ENCODE assay signal across 8 cellular contexts in genomic region chr3:127074900-127075360, GRCh38.
DNase-seq lines count a peak whose midpoint lies in the region; ATAC-seq and TF ChIP-seq lines count a peak whose summit lies in the region.

No MANE protein-coding gene starts in this region.

- peak overlapping the region; percentile 18 for H2AFZ ChIP-seq in smooth muscle cell (ENCODE audit: low read depth)

- no peak overlapping the region for H3K4me3 ChIP-seq in BLaER1
- no peak overlapping the region for H3K4me3 ChIP-seq in smooth muscle cell

- H3K9me3 ChIP-seq in BLaER1 (0 out of 2 replicates have a peak, but pooled peaks cover 4% of the 10 kb centered on the region), smooth muscle cell (replicated peaks; ENCODE audit: low read depth) (no peaks in the 10 kb centered on the region)

- H3K27ac ChIP-seq in BLaER1, result no peak overlapping the region
- H3K27ac ChIP-seq in smooth muscle cell (ENCODE audit: low read depth), result peak overlapping the region; percentile 71

- peaks cover 92% of the 10 kb centered on the region for H3K27me3 ChIP-seq in BLaER1
- H3K27me3 ChIP-seq in smooth muscle cell (ENCODE audit: low read depth), result no peaks in the 10 kb centered on the region

- no peak overlapping the region for H3K9ac ChIP-seq in BLaER1
- H3K9ac ChIP-seq in smooth muscle cell (ENCODE audit: low read depth), result no peak overlapping the region

- H3K4me1 ChIP-seq in BLaER1 (peaks cover 30% of the 10 kb centered on the region), smooth muscle cell (ENCODE audit: low read depth) (peaks cover 4% of the 10 kb centered on the region)

- DNase-seq in NCI-H774 (lab: John Stamatoyannopoulos, UW), result peak; percentile 2
- peak; percentile 88 for DNase-seq in fibroblast of gingiva (ENCODE audit: low read depth)
- DNase-seq in smooth muscle cell (lab: John Stamatoyannopoulos, UW; ENCODE audit: unreplicated experiment), result no peak
- DNase-seq in stimulated activated CD4-positive, alpha-beta T cell treated with anti-CD3 and anti-CD28 coated beads, Interleukin-4, amount 100 ng/mL, for 1 hour, result no peak
- no peak for DNase-seq in NCI-H524 treated with DMSO at 0.1 percent for 48 hours (lab: John Stamatoyannopoulos, UW)

- no peak for TF ChIP-seq CTCF in smooth muscle cell (IDR thresholded peaks at IDR 0.05; ENCODE audit: borderline replicate concordance, insufficient read depth, poor library complexity, severe bottlenecking)

- no peaks in the 10 kb centered on the region for H3K79me2 ChIP-seq in smooth muscle cell (ENCODE audit: low read depth)

- H3F3A ChIP-seq in smooth muscle cell (ENCODE audit: low read depth), result peaks cover 7% of the 10 kb centered on the region

- H3K4me2 ChIP-seq in BLaER1, result peak overlapping the region; percentile 43
- no peak overlapping the region for H3K4me2 ChIP-seq in smooth muscle cell

- WGBS in smooth muscle cell (ENCODE audit: low lambda C conversion rate), result 88% methylated on average over 4 of the region's 4 CpGs

- H4K20me1 ChIP-seq in BLaER1 (peaks cover 96% of the 10 kb centered on the region), smooth muscle cell (ENCODE audit: low read depth) (no peaks in the 10 kb centered on the region)

- ATAC-seq in GM18907 (IDR thresholded peaks at IDR 0.05; ENCODE audit: unreplicated experiment), result peak; percentile 92
- peak; percentile 68 for ATAC-seq in HG03060 (IDR thresholded peaks at IDR 0.05; ENCODE audit: low read depth, unreplicated experiment)

- H3K36me3 ChIP-seq in BLaER1, result no peaks in the 10 kb centered on the region
- no peaks in the 10 kb centered on the region for H3K36me3 ChIP-seq in smooth muscle cell (ENCODE audit: low read depth)

Comparison
In these comparisons a context has a peak if more than half of its experiments do, and no peak if none do; other contexts are left out.
1. DNase-seq: peak in NCI-H774 (single experiment) and fibroblast of gingiva (single experiment); none in smooth muscle cell (single experiment), stimulated activated CD4-positive, alpha-beta T cell treated with anti-CD3 and anti-CD28 coated beads, Interleukin-4, amount 100 ng/mL, for 1 hour (single experiment) and NCI-H524 treated with DMSO at 0.1 percent for 48 hours (single experiment).